In the genomic region with DNA sequence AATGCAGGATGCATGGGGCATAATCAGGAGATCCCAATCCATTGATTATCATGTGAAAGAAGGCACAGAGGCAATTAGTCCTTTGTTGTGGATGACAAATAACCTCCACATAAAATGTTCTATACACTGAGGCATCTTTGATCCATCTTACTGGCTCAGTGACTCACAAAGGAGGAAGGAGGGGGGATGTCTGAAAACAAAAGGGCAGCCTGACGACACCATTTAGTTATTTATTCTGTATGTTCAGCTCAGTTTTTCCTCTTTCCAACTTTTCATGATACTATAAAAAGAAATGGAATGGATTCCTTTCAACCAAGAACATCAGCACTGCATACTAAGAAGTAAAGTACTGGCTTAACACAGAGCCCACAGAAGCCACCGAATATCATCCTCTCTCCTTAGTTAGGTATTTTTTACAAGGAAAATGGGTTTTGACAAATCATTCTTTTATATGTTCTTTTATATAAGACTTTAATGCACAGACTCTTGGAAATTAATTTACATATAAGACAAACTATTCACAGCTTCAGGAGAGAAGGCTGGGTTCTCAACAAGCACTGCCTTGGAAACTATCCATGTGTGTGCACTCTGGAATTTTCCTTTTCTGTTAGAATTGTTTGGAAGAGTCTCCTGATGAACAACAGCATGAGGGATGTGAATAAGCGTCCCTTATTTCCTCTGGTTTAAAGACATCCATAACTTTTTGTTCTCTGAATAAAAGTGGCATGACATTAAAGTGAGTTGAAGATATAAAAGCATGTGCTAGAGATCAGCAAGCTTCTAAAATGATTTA, we compare ENCODE assay signal across 11 cellular contexts.
DNase-seq lines count a peak whose midpoint lies in the region; ATAC-seq, FAIRE-seq and TF ChIP-seq lines count a peak whose summit lies in the region.
"Had no signal": no experiment of that assay in that cellular context is flagged by ENCODE, and none has a peak within 500 bp of the region (broad histone marks: within the 10 kb centered on the region; RNA-seq: fewer than 3 reads in every experiment).

No MANE protein-coding gene starts in this region.

- H3K4me1 Mint-ChIP-seq in natural killer cell treated with Interleukin-12 subunit alpha and Interleukin-12 subunit beta and Interleukin-15 and Interleukin-18, amount 100 ng/mL, for 72 hours (ENCODE audit: low read depth in 2 of 2): peaks cover 35 to 42% of the 10 kb centered on the region in 2 donors
- H3K4me1 Mint-ChIP-seq in natural killer cell: peaks cover 33 to 34% of the 10 kb centered on the region in 2 donors
- peaks cover 85% of the 10 kb centered on the region for H3K4me1 Mint-ChIP-seq in astrocyte (ENCODE audit: low read depth, unreplicated experiment)

- H3K9me3 Mint-ChIP-seq in natural killer cell treated with Interleukin-12 subunit alpha and Interleukin-12 subunit beta and Interleukin-15 and Interleukin-18, amount 100 ng/mL, for 72 hours: no peaks in the 10 kb centered on the region
- H3K9me3 Mint-ChIP-seq in natural killer cell (no peaks in the 10 kb centered on the region), astrocyte (ENCODE audit: unreplicated experiment) (no peaks in the 10 kb centered on the region)
- H3K9me3 Mint-ChIP-seq: CD8-positive, alpha-beta memory T cell had no signal

- FAIRE-seq in astrocyte (lab: Jason Lieb, UNC): peak; percentile 78

- no peak for DNase-seq in natural killer cell treated with Interleukin-12 subunit alpha and Interleukin-12 subunit beta and Interleukin-15 and Interleukin-18, amount 100 ng/mL, for 72 hours (ENCODE audit: low spot score)
- DNase-seq in natural killer cell (no peak), astrocyte (ENCODE audit: low read depth) (peak; percentile 97), kidney epithelial cell (ENCODE audit: low read depth) (peak; percentile 61), NCI-H82 treated with DMSO at 0.1 percent for 48 hours (lab: John Stamatoyannopoulos, UW; ENCODE audit: unreplicated experiment) (no peak), NCI-H526 (lab: John Stamatoyannopoulos, UW) (no peak)
- no peak for DNase-seq in activated CD4-positive, alpha-beta T cell treated with anti-CD3 and anti-CD28 coated beads for 1 hour
- DNase-seq: CD8-positive, alpha-beta memory T cell; esophagus squamous epithelium; NCI-H1092 treated with DMSO at 0.1 percent for 48 hours had no signal

- H2AFZ ChIP-seq in astrocyte (ENCODE audit: low read depth, low read length): no peak overlapping the region

- H4K20me1 ChIP-seq in astrocyte (ENCODE audit: insufficient read depth, low read length): no peaks in the 10 kb centered on the region

- H3K9ac ChIP-seq in astrocyte (ENCODE audit: low read length): peak overlapping the region; percentile 79

- peaks cover 87% of the 10 kb centered on the region for H3K79me2 ChIP-seq in astrocyte (ENCODE audit: insufficient read depth, low read length)

- H3K9me3 ChIP-seq in astrocyte (ENCODE audit: insufficient read depth, low read depth, low read length): no peaks in the 10 kb centered on the region
- H3K9me3 ChIP-seq: esophagus squamous epithelium had no signal

- no peaks in the 10 kb centered on the region for H3K27me3 ChIP-seq in astrocyte (ENCODE audit: insufficient read depth, low read length)
- H3K27me3 ChIP-seq in kidney epithelial cell (ENCODE audit: control insufficient read depth, insufficient read depth, low read length): no peaks in the 10 kb centered on the region
- H3K27me3 ChIP-seq: esophagus squamous epithelium had no signal

- H3K36me3 ChIP-seq in astrocyte (ENCODE audit: insufficient read depth, low read length): no peaks in the 10 kb centered on the region
- H3K36me3 ChIP-seq in kidney epithelial cell (ENCODE audit: control insufficient read depth, insufficient read depth, low read length): no peaks in the 10 kb centered on the region
- H3K36me3 ChIP-seq: esophagus squamous epithelium had no signal

- no peaks in the 10 kb centered on the region for H3K27me3 Mint-ChIP-seq in natural killer cell treated with Interleukin-12 subunit alpha and Interleukin-12 subunit beta and Interleukin-15 and Interleukin-18, amount 100 ng/mL, for 72 hours
- H3K27me3 Mint-ChIP-seq in natural killer cell (ENCODE audit: low read depth in 2 of 2): no peaks in the 10 kb centered on the region
- H3K27me3 Mint-ChIP-seq in astrocyte (ENCODE audit: low read depth, unreplicated experiment): no peaks in the 10 kb centered on the region
- H3K27me3 Mint-ChIP-seq: CD8-positive, alpha-beta memory T cell had no signal

- peaks cover 71% of the 10 kb centered on the region for H3K4me1 ChIP-seq in astrocyte (ENCODE audit: insufficient read depth, low read length)

- peak overlapping the region; percentile 28 to 57 for H3K27ac Mint-ChIP-seq in natural killer cell treated with Interleukin-12 subunit alpha and Interleukin-12 subunit beta and Interleukin-15 and Interleukin-18, amount 100 ng/mL, for 72 hours
- H3K27ac Mint-ChIP-seq in natural killer cell: no peak overlapping the region
- peak overlapping the region; percentile 97 for H3K27ac Mint-ChIP-seq in astrocyte (ENCODE audit: unreplicated experiment)

- H3K4me3 ChIP-seq in astrocyte (ENCODE audit: insufficient read depth, low read depth, low read length) (peak overlapping the region; percentile 25), kidney epithelial cell (ENCODE audit: low read depth, low read length) (no peak overlapping the region)
- H3K4me3 ChIP-seq: esophagus squamous epithelium had no signal

- no peak for ATAC-seq in natural killer cell treated with Interleukin-12 subunit alpha and Interleukin-12 subunit beta and Interleukin-15 and Interleukin-18, amount 100 ng/mL, for 72 hours
- no peak for ATAC-seq in natural killer cell
- no peak for ATAC-seq in HG03565 (IDR thresholded peaks at IDR 0.05; ENCODE audit: unreplicated experiment)

- TF ChIP-seq CTCF in natural killer cell (IDR thresholded peaks at IDR 0.05) (no peak), astrocyte (IDR thresholded peaks at IDR 0.05; ENCODE audit: insufficient read depth, low read depth, low read length) (no peak), kidney epithelial cell (IDR thresholded peaks at IDR 0.05; ENCODE audit: insufficient read depth, low read length, poor library complexity, severe bottlenecking) (no peak)

- H3K4me3 Mint-ChIP-seq in natural killer cell treated with Interleukin-12 subunit alpha and Interleukin-12 subunit beta and Interleukin-15 and Interleukin-18, amount 100 ng/mL, for 72 hours: peak overlapping the region; percentile 53
- H3K4me3 Mint-ChIP-seq in natural killer cell (no peak overlapping the region), astrocyte (ENCODE audit: unreplicated experiment) (peak overlapping the region; percentile 16)

- intact Hi-C loops in natural killer cell (cut with micrococcal nuclease): no loop called here

- peak overlapping the region; percentile 97 for H3K27ac ChIP-seq in astrocyte (ENCODE audit: low read depth, low read length)

- peak overlapping the region; percentile 70 for H3K4me2 ChIP-seq in astrocyte (ENCODE audit: low read length)

- H3K36me3 Mint-ChIP-seq in natural killer cell treated with Interleukin-12 subunit alpha and Interleukin-12 subunit beta and Interleukin-15 and Interleukin-18, amount 100 ng/mL, for 72 hours: no peaks in the 10 kb centered on the region
- H3K36me3 Mint-ChIP-seq in natural killer cell: no peaks in the 10 kb centered on the region
- H3K36me3 Mint-ChIP-seq in astrocyte (ENCODE audit: low read depth, unreplicated experiment): no peaks in the 10 kb centered on the region

Comparison
In these comparisons a context has a peak if more than half of its experiments do, and no peak if none do; other contexts are left out.
1. H3K27ac Mint-ChIP-seq: peak in natural killer cell treated with Interleukin-12 subunit alpha and Interleukin-12 subunit beta and Interleukin-15 and Interleukin-18, amount 100 ng/mL, for 72 hours (2 of 2) and astrocyte (single experiment); none in natural killer cell (0 of 2).
2. DNase-seq: peak in astrocyte (single experiment) and kidney epithelial cell (single experiment); none in natural killer cell treated with Interleukin-12 subunit alpha and Interleukin-12 subunit beta and Interleukin-15 and Interleukin-18, amount 100 ng/mL, for 72 hours (single experiment), natural killer cell (single experiment), NCI-H82 treated with DMSO at 0.1 percent for 48 hours (single experiment), NCI-H526 (0 of 2) and activated CD4-positive, alpha-beta T cell treated with anti-CD3 and anti-CD28 coated beads for 1 hour (single experiment).